In the genomic region with DNA sequence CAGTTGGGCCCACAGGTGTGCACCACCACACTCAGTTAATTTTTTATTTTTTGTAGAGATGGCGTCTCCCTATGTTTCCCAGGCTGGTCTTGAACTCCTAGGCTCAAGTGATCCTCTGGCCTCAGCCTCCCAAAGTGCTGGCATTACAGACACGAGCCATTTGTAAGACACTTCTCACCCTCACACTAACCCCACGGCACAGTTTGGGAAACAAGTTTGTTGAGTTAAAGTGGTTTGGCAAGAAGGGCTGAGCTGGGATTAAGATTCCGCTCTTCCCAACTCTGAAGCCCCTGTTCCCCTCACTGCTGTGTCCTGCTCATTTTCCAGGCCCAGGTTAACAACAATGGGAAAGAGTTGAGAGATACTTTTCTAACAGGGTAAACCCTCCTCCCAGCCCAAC, we compare ENCODE assay signal across 8 cellular contexts. TPM values are rescaled to one million over a fixed set of nuclear protein-coding genes. Genes with fewer than 3 reads are reported as not detected.
DNase-seq lines count a peak whose midpoint lies in the region; ATAC-seq and TF ChIP-seq lines count a peak whose summit lies in the region.
"Not testable (repeated sequence)": the region's sequence is repeated elsewhere in the genome, so short reads cannot be mapped to it uniquely, and the experiment has no call there.

No MANE protein-coding gene starts in this region.

- H2AK5ac ChIP-seq in trophoblast cell (ENCODE audit: low read length) = not testable (repeated sequence)

- CTCF ChIA-PET in Calu3 (lab: Charles Lee); mammary epithelial cell (lab: Charles Lee; ENCODE audit: low non-redundant PET): not testable (repeated sequence)
- CTCF ChIA-PET in PC-9 (lab: Charles Lee) = interaction anchor here (1.5 kb wide), 1 partner anchor 66 kb away, joined by 5 read pairs; the partner anchor contains the start of gene ZFYVE1

- H3K4me2 ChIP-seq in PC-9 (peak overlapping the region; percentile 48), mammary epithelial cell (ENCODE audit: insufficient read depth, low read depth, low read length) (peak overlapping the region; percentile 7)
- H3K4me2 ChIP-seq in trophoblast cell (ENCODE audit: low read length) = not testable (repeated sequence)

- peak overlapping the region; percentile 17 for H3K9ac ChIP-seq in mammary epithelial cell (ENCODE audit: insufficient read depth, low read length)
- H3K9ac ChIP-seq in trophoblast cell (ENCODE audit: low read length) = not testable (repeated sequence)

- H3K23ac ChIP-seq in trophoblast cell (ENCODE audit: low read length) = not testable (repeated sequence)

- H3K18ac ChIP-seq in trophoblast cell (ENCODE audit: low read length) = not testable (repeated sequence)

- H3K27me3 ChIP-seq in PC-9 (ENCODE audit: insufficient read depth, low read depth); mammary epithelial cell (ENCODE audit: insufficient read depth, low read length); trophoblast cell (ENCODE audit: insufficient read depth, low read length): not testable (repeated sequence)

- BruUV-seq in Calu3 (replicated peaks; lab: Mats Ljungman, UMichigan); mammary epithelial cell (replicated peaks; lab: Mats Ljungman, UMichigan): not testable (repeated sequence)
- BruUV-seq in PC-9 (replicated peaks; lab: Mats Ljungman, UMichigan) = TSS peak; percentile 56

- not testable (repeated sequence) for H3K27me3 Mint-ChIP-seq in Calu3 (ENCODE audit: unreplicated experiment); HFFc6 (ENCODE audit: insufficient read depth); T-helper 17 cell; stimulated activated naive B cell treated with anti-CD40 and anti-IgM and Interleukin-4, amounts not matched to agents 10 μg/mL and 1 μg/mL and 100 μg/mL, for 72 hours

- H3K27ac ChIP-seq in PC-9 (peak overlapping the region; percentile 82), mammary epithelial cell (ENCODE audit: insufficient read depth, low read depth, low read length) (peak overlapping the region; percentile 84), epithelial cell of prostate (peak overlapping the region; percentile 86)
- not testable (repeated sequence) for H3K27ac ChIP-seq in trophoblast cell (ENCODE audit: low read depth, low read length)

- H2AFZ ChIP-seq in PC-9; trophoblast cell (ENCODE audit: insufficient read depth, low read length, poor library complexity): not testable (repeated sequence)
- peak overlapping the region; percentile 34 for H2AFZ ChIP-seq in mammary epithelial cell (ENCODE audit: low read depth, low read length)

- not testable (repeated sequence) for H4K8ac ChIP-seq in trophoblast cell (ENCODE audit: low read depth, low read length)

- not testable (repeated sequence) for TF ChIP-seq CTCF in Calu3 (IDR thresholded peaks at IDR 0.05; ENCODE audit: unreplicated experiment); HFFc6 (IDR thresholded peaks at IDR 0.05); PC-9 (conservative IDR thresholded peaks at IDR 0.05); mammary epithelial cell (conservative IDR thresholded peaks at IDR 0.05 in 1 of 2, IDR thresholded peaks at IDR 0.05 in 1 of 2; ENCODE audit: extremely low read depth in 1 of 2, insufficient read depth in 1 of 2, low read depth in 1 of 2, low read length in 2 of 2)

- not testable (repeated sequence) for H4K20me1 ChIP-seq in PC-9 (ENCODE audit: insufficient read depth); mammary epithelial cell (ENCODE audit: insufficient read depth, low read length)

- H3K4me3 Mint-ChIP-seq in Calu3 (ENCODE audit: low read depth, unreplicated experiment); HFFc6; T-helper 17 cell; stimulated activated naive B cell treated with anti-CD40 and anti-IgM and Interleukin-4, amounts not matched to agents 10 μg/mL and 1 μg/mL and 100 μg/mL, for 72 hours: not testable (repeated sequence)

- not testable (repeated sequence) for H3K36me3 ChIP-seq in PC-9 (ENCODE audit: low read depth); mammary epithelial cell (ENCODE audit: insufficient read depth, low read length)
- H3K36me3 ChIP-seq in trophoblast cell (ENCODE audit: control insufficient read depth in 1 of 2, insufficient read depth in 2 of 2, low read length in 2 of 2) = peaks cover 23 to 34% of the 10 kb centered on the region in 2 experiments

- H2BK12ac ChIP-seq in trophoblast cell (ENCODE audit: low read length) = not testable (repeated sequence)

- H2BK120ac ChIP-seq in trophoblast cell (ENCODE audit: insufficient read depth, low read length, poor library complexity) = not testable (repeated sequence)

- not testable (repeated sequence) for H3K9me3 Mint-ChIP-seq in Calu3 (ENCODE audit: low read depth, unreplicated experiment); HFFc6; stimulated activated naive B cell treated with anti-CD40 and anti-IgM and Interleukin-4, amounts not matched to agents 10 μg/mL and 1 μg/mL and 100 μg/mL, for 72 hours

- H3K9me2 ChIP-seq in PC-9 (ENCODE audit: insufficient read depth) = not testable (repeated sequence)

- H3K9me3 ChIP-seq in PC-9 (ENCODE audit: insufficient read depth, low read depth); T-helper 17 cell (ENCODE audit: control insufficient read depth, low read length, poor library complexity, severe bottlenecking); mammary epithelial cell (replicated peaks; ENCODE audit: insufficient read depth, low read length); trophoblast cell (ENCODE audit: insufficient read depth, low read depth, low read length): not testable (repeated sequence)

- peaks cover 33% of the 10 kb centered on the region for H3K4me1 Mint-ChIP-seq in Calu3 (ENCODE audit: low read depth, unreplicated experiment)
- peaks cover 36% of the 10 kb centered on the region for H3K4me1 Mint-ChIP-seq in HFFc6 (ENCODE audit: low read depth)
- H3K4me1 Mint-ChIP-seq in T-helper 17 cell; stimulated activated naive B cell treated with anti-CD40 and anti-IgM and Interleukin-4, amounts not matched to agents 10 μg/mL and 1 μg/mL and 100 μg/mL, for 72 hours: not testable (repeated sequence)

- 100% methylated on average over 4 of the region's 4 CpGs for WGBS in mammary epithelial cell (ENCODE audit: low coverage, missing lambda C conversion rate)
- no CpG with 5 or more reads among the region's 4 CpGs for WGBS in trophoblast cell (ENCODE audit: extremely low coverage, insufficient coverage, insufficient read length)

- POLR2A ChIA-PET in PC-9 (lab: Charles Lee; ENCODE audit: unreplicated experiment) = not testable (repeated sequence)

- not testable (repeated sequence) for DNase-seq in Calu3; HFFc6; PC-9; T-helper 17 cell; mammary epithelial cell; epithelial cell of prostate (ENCODE audit: low read depth, low spot score); stimulated activated naive B cell treated with anti-CD40 and anti-IgM and Interleukin-4, amounts not matched to agents 10 μg/mL and 1 μg/mL and 100 μg/mL, for 72 hours
- DNase-seq in trophoblast cell = peak; percentile 12 to 63

- H3K36me3 Mint-ChIP-seq in Calu3 (ENCODE audit: insufficient read depth, unreplicated experiment) = peaks cover 34% of the 10 kb centered on the region
- H3K36me3 Mint-ChIP-seq in HFFc6 (ENCODE audit: low read depth) = peaks cover 29% of the 10 kb centered on the region
- not testable (repeated sequence) for H3K36me3 Mint-ChIP-seq in T-helper 17 cell (ENCODE audit: low read depth)
- H3K36me3 Mint-ChIP-seq in stimulated activated naive B cell treated with anti-CD40 and anti-IgM and Interleukin-4, amounts not matched to agents 10 μg/mL and 1 μg/mL and 100 μg/mL, for 72 hours = peaks cover 37 to 70% of the 10 kb centered on the region in 2 donors

- H3K79me2 ChIP-seq in PC-9 (ENCODE audit: low read depth); mammary epithelial cell (ENCODE audit: insufficient read depth, low read length); trophoblast cell (ENCODE audit: control insufficient read depth, insufficient read depth, low read length, poor library complexity): not testable (repeated sequence)

- peaks cover 32% of the 10 kb centered on the region for H3K4me1 ChIP-seq in PC-9 (replicated peaks; ENCODE audit: insufficient read depth)
- H3K4me1 ChIP-seq in mammary epithelial cell (ENCODE audit: insufficient read depth, low read length) = peaks cover 21% of the 10 kb centered on the region
- not testable (repeated sequence) for H3K4me1 ChIP-seq in trophoblast cell (ENCODE audit: control insufficient read depth in 1 of 2, insufficient read depth in 2 of 2, low read length in 2 of 2)

- H4K12ac ChIP-seq in trophoblast cell (ENCODE audit: low read depth, low read length) = not testable (repeated sequence)

- peaks cover 36% of the 10 kb centered on the region for H3F3A ChIP-seq in PC-9 (ENCODE audit: insufficient read depth, low read depth)

- not testable (repeated sequence) for H4K91ac ChIP-seq in trophoblast cell (ENCODE audit: low read depth, low read length)

- not testable (repeated sequence) for H3K14ac ChIP-seq in trophoblast cell (ENCODE audit: low read length)

- dilution Hi-C loops in mammary epithelial cell (cut with HindIII; ENCODE audit: low sequenced_read_pairs) = not testable (repeated sequence)

- not testable (repeated sequence) for H3K4me3 ChIP-seq in PC-9; mammary epithelial cell (replicated peaks in 1 of 3; ENCODE audit: insufficient read depth in 1 of 3, low read depth in 2 of 3, low read length in 3 of 3); trophoblast cell (ENCODE audit: low read depth, low read length)

- intact Hi-C loops in Calu3 (cut with micrococcal nuclease; ENCODE audit: unreplicated experiment) = not testable (repeated sequence)
- intact Hi-C loops in PC-9 (cut with micrococcal nuclease; ENCODE audit: unreplicated experiment) (loop anchor here (1.0 to 2.0 kb wide), 4 partner anchors 35 to 176 kb away; partner anchors contain the start of genes DCAF4, PSEN1, RBM25 and ZFYVE1), mammary epithelial cell (cut with micrococcal nuclease) (loop anchor here (1.0 to 2.0 kb wide), 2 partner anchors 34 to 97 kb away; partner anchors contain the start of genes DCAF4 and RBM25)

- H3K4ac ChIP-seq in trophoblast cell (ENCODE audit: low read depth, low read length) = not testable (repeated sequence)

- H2BK5ac ChIP-seq in trophoblast cell (ENCODE audit: low read depth, low read length, poor library complexity) = not testable (repeated sequence)

- ATAC-seq in T-helper 17 cell; stimulated activated naive B cell treated with anti-CD40 and anti-IgM and Interleukin-4, amounts not matched to agents 10 μg/mL and 1 μg/mL and 100 μg/mL, for 72 hours (replicated peaks): not testable (repeated sequence)

- H3K79me1 ChIP-seq in trophoblast cell (ENCODE audit: low read length) = not testable (repeated sequence)

- peak overlapping the region; percentile 88 for H3K27ac Mint-ChIP-seq in Calu3 (ENCODE audit: unreplicated experiment)
- peak overlapping the region; percentile 51 for H3K27ac Mint-ChIP-seq in HFFc6
- H3K27ac Mint-ChIP-seq in T-helper 17 cell = peak overlapping the region; percentile 49
- H3K27ac Mint-ChIP-seq in stimulated activated naive B cell treated with anti-CD40 and anti-IgM and Interleukin-4, amounts not matched to agents 10 μg/mL and 1 μg/mL and 100 μg/mL, for 72 hours = peak overlapping the region; percentile 47

- in situ Hi-C loops in mammary epithelial cell (cut with MboI; ENCODE audit: low sequenced_read_pairs in 2 of 2) = not testable (repeated sequence)

RNA-seq across cellular contexts. Expression of gene DCAF4, which starts 34.8 kb away (rescaled TPM):
- 20.8 and 21.6 TPM in 2 replicates for total RNA-seq in Calu3 (2022)
- total RNA-seq in HFFc6 (2021; fragmentation: NEBNext Ultra II Directional; extraction: Animal tissue kit (Norgen Biotek cat#: 25700)) = 10 to 100 TPM; 14.4 to 20.0 (median 16.2) TPM
- total RNA-seq in PC-9 (2021) = 17.6 and 20.0 TPM in 2 replicates
- 10 to 100 TPM; 27.0 to 30.7 TPM for total RNA-seq in T-helper 17 cell
- total RNA-seq in mammary epithelial cell = 10 to 100 TPM; 24.1 to 46.7 TPM
- polyA plus RNA-seq in mammary epithelial cell = 28.2 TPM
- polyA minus RNA-seq in mammary epithelial cell = 37.1 TPM
- 35.0 and 42.5 TPM in 2 replicates for polyA plus RNA-seq in trophoblast cell (2013)
